1 cellular context compared by ENCODE assay signal in the genomic region with DNA sequence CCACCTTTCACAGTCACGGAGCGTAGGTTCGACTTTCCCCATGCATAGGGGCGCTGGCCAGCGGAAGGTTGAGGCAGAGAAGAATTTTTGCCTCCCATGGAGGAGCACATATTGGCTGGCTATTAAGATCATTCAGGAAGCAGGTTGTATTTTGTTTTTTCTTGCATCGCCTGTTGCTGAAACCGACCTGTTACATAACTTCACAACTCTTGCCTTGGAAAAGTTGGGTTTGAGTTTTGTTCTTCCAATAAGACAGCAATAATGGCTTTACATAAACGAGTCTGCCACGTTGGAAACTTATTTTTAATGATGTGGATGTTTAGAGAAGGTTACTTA.
TF ChIP-seq lines count a peak whose summit lies in the region.

No MANE protein-coding gene starts in this region.

TF ChIP-seq in HepG2, 621 proteins besides CTCF, POLR2A, EP300 and RAD21:
- TF ChIP-seq, protein P1, sequence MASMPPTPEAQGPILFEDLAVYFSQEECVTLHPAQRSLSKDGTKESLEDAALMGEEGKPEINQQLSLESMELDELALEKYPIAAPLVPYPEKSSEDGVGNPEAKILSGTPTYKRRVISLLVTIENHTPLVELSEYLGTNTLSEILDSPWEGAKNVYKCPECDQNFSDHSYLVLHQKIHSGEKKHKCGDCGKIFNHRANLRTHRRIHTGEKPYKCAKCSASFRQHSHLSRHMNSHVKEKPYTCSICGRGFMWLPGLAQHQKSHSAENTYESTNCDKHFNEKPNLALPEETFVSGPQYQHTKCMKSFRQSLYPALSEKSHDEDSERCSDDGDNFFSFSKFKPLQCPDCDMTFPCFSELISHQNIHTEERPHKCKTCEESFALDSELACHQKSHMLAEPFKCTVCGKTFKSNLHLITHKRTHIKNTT (CRISPR knock-in tag; IDR thresholded peaks at IDR 0.05), result no peak
- TF ChIP-seq TAF1 (CRISPR knock-in tag; IDR thresholded peaks at IDR 0.05) (0 out of 2 replicates have a peak, but pooled peaks have one; percentile 18), GATAD1 (CRISPR knock-in tag; IDR thresholded peaks at IDR 0.05) (0 out of 2 replicates have a peak, but pooled peaks have one; percentile 3), ELF4 (CRISPR knock-in tag; IDR thresholded peaks at IDR 0.05; ENCODE audit: borderline replicate concordance) (no peak), ZNF629 (CRISPR knock-in tag; conservative IDR thresholded peaks at IDR 0.05) (no peak), MZF1 (CRISPR knock-in tag; IDR thresholded peaks at IDR 0.05; ENCODE audit: borderline replicate concordance) (no peak)
- TF ChIP-seq, protein P2, sequence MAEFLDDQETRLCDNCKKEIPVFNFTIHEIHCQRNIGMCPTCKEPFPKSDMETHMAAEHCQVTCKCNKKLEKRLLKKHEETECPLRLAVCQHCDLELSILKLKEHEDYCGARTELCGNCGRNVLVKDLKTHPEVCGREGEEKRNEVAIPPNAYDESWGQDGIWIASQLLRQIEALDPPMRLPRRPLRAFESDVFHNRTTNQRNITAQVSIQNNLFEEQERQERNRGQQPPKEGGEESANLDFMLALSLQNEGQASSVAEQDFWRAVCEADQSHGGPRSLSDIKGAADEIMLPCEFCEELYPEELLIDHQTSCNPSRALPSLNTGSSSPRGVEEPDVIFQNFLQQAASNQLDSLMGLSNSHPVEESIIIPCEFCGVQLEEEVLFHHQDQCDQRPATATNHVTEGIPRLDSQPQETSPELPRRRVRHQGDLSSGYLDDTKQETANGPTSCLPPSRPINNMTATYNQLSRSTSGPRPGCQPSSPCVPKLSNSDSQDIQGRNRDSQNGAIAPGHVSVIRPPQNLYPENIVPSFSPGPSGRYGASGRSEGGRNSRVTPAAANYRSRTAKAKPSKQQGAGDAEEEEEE (CRISPR knock-in tag; IDR thresholded peaks at IDR 0.05; ENCODE audit: borderline replicate concordance), result no peak
- TF ChIP-seq, protein P3, sequence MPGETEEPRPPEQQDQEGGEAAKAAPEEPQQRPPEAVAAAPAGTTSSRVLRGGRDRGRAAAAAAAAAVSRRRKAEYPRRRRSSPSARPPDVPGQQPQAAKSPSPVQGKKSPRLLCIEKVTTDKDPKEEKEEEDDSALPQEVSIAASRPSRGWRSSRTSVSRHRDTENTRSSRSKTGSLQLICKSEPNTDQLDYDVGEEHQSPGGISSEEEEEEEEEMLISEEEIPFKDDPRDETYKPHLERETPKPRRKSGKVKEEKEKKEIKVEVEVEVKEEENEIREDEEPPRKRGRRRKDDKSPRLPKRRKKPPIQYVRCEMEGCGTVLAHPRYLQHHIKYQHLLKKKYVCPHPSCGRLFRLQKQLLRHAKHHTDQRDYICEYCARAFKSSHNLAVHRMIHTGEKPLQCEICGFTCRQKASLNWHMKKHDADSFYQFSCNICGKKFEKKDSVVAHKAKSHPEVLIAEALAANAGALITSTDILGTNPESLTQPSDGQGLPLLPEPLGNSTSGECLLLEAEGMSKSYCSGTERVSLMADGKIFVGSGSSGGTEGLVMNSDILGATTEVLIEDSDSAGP (CRISPR knock-in tag; IDR thresholded peaks at IDR 0.05; ENCODE audit: borderline replicate concordance), result peak; percentile 5; the same call in 1 of the 2 replicates
